Comparison of ENCODE assay signal across 10 cellular contexts in the genomic region with DNA sequence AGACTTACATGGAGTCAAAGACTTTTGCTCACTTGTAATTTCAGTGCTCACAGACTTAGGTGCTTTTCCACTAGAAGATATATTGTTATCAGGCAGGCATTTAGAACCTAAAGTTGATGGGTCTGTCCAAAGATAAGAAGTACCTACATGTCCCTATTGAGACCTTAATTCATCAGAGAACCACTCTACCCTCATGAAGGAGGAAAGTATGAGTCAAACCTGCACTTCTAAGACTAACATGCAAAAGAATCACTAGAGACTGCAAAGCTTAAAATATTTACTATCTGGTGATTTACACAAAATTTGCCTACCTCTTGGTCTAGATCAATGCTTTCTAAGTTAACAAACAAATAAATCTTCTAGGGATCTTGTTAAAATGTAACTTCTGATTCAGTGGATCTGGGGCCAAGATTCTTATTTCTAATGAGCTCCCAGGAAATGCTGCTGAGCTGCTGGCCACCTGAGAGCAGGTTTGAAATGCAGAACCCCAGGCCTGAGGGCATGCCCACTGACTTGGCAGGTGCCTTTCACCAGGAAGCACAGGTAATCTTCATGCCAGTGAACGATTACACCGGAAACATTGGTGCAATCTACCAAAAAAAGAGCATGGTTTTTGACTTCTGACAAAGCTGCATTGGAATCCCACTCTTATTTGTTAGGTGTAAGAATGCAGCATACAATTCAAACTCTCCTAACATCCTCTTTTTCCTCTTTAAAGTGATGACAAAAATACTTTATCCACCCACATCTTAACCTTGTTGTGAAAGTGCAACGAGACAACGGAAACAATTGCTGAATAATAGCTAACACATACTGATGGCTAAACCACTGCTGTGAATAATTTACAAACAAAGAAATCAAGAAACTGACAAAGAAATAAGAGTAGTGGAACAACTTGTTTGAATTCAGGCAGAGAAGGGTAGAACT.
DNase-seq lines count a peak whose midpoint lies in the region; ATAC-seq and TF ChIP-seq lines count a peak whose summit lies in the region.
"Had no signal": no experiment of that assay in that cellular context is flagged by ENCODE, and none has a peak within 500 bp of the region (broad histone marks: within the 10 kb centered on the region; RNA-seq: fewer than 3 reads in every experiment).

No MANE protein-coding gene starts in this region.

- peaks cover 2% of the 10 kb centered on the region for H3K4me1 Mint-ChIP-seq in T-helper 2 cell treated with Interferon-gamma antibody and Interleukin-4, amounts not matched to agents 5 μg/mL and 100 μg/mL, for 36 hours (ENCODE audit: low read depth)
- H3K4me1 Mint-ChIP-seq in activated T-helper 17 cell treated with anti-CD3 and anti-CD28 coated beads, Interleukin-2, amount 50 U/mL, for 72 hours = no peaks in the 10 kb centered on the region

- no peaks in the 10 kb centered on the region for H3K9me3 Mint-ChIP-seq in T-helper 2 cell treated with Interferon-gamma antibody and Interleukin-4, amounts not matched to agents 5 μg/mL and 100 μg/mL, for 36 hours
- no peaks in the 10 kb centered on the region for H3K9me3 Mint-ChIP-seq in activated T-helper 17 cell treated with anti-CD3 and anti-CD28 coated beads, Interleukin-2, amount 50 U/mL, for 72 hours

- no peak for TF ChIP-seq POLR2A in GM18505 (IDR thresholded peaks at IDR 0.05; ENCODE audit: borderline replicate concordance, extremely low read depth, insufficient read depth, insufficient read length)

- no peaks in the 10 kb centered on the region for H3K36me3 Mint-ChIP-seq in T-helper 2 cell treated with Interferon-gamma antibody and Interleukin-4, amounts not matched to agents 5 μg/mL and 100 μg/mL, for 36 hours (ENCODE audit: low read depth)
- H3K36me3 Mint-ChIP-seq in activated T-helper 17 cell treated with anti-CD3 and anti-CD28 coated beads, Interleukin-2, amount 50 U/mL, for 72 hours (ENCODE audit: low read depth) = no peaks in the 10 kb centered on the region

- no peak overlapping the region for H3K4me3 Mint-ChIP-seq in T-helper 2 cell treated with Interferon-gamma antibody and Interleukin-4, amounts not matched to agents 5 μg/mL and 100 μg/mL, for 36 hours
- no peak overlapping the region for H3K4me3 Mint-ChIP-seq in activated T-helper 17 cell treated with anti-CD3 and anti-CD28 coated beads, Interleukin-2, amount 50 U/mL, for 72 hours

- H3K27me3 Mint-ChIP-seq in T-helper 2 cell treated with Interferon-gamma antibody and Interleukin-4, amounts not matched to agents 5 μg/mL and 100 μg/mL, for 36 hours (ENCODE audit: low read depth) = no peaks in the 10 kb centered on the region
- peaks cover 6% of the 10 kb centered on the region for H3K27me3 Mint-ChIP-seq in activated T-helper 17 cell treated with anti-CD3 and anti-CD28 coated beads, Interleukin-2, amount 50 U/mL, for 72 hours

- no peak overlapping the region for H3K27ac Mint-ChIP-seq in T-helper 2 cell treated with Interferon-gamma antibody and Interleukin-4, amounts not matched to agents 5 μg/mL and 100 μg/mL, for 36 hours
- no peak overlapping the region for H3K27ac Mint-ChIP-seq in activated T-helper 17 cell treated with anti-CD3 and anti-CD28 coated beads, Interleukin-2, amount 50 U/mL, for 72 hours

- ATAC-seq in GM18505 (IDR thresholded peaks at IDR 0.05; ENCODE audit: unreplicated experiment) = peak; percentile 40
- peak; percentile 48 for ATAC-seq in GM21717 (IDR thresholded peaks at IDR 0.05; ENCODE audit: unreplicated experiment)
- peak; percentile 48 for ATAC-seq in HG03442 (IDR thresholded peaks at IDR 0.05; ENCODE audit: unreplicated experiment)
- ATAC-seq in activated T-helper 17 cell treated with anti-CD3 and anti-CD28 coated beads, Interleukin-2, amount 50 U/mL, for 72 hours (replicated peaks) = no peak

- DNase-seq in glomerular visceral epithelial cell (ENCODE audit: extremely low spot score) (peak; percentile 23), NCI-H1105 treated with DMSO at 0.1 percent for 48 hours (lab: John Stamatoyannopoulos, UW) (no peak), NCI-H1694 (lab: John Stamatoyannopoulos, UW) (no peak)
- no peak for DNase-seq in T-helper 2 cell treated with Interferon-gamma antibody and Interleukin-4, amounts not matched to agents 5 μg/mL and 100 μg/mL, for 36 hours (ENCODE audit: low spot score)
- DNase-seq: effector CD8-positive, alpha-beta T cell; NCI-H187 treated with DMSO at 0.1 percent for 48 hours had no signal
